ENCODE assay signal across 7 cellular contexts in genomic region chrX:91639230-91639629, GRCh38.
DNase-seq lines count a peak whose midpoint lies in the region; ATAC-seq, FAIRE-seq and TF ChIP-seq lines count a peak whose summit lies in the region.
"Not testable (repeated sequence)": the region's sequence is repeated elsewhere in the genome, so short reads cannot be mapped to it uniquely, and the experiment has no call there.

No MANE protein-coding gene starts in this region.

- not testable (repeated sequence) for H3K79me2 ChIP-seq in PC-3 (ENCODE audit: low read length); keratinocyte (ENCODE audit: control insufficient read depth, insufficient read depth, low read length)

- H3K36me3 ChIP-seq in PC-3 (ENCODE audit: low read depth, low read length); endodermal cell (ENCODE audit: control insufficient read depth, insufficient read depth, low read length); keratinocyte (ENCODE audit: control insufficient read depth in 2 of 2, extremely low read depth in 1 of 2, insufficient read depth in 2 of 2, low read length in 2 of 2): not testable (repeated sequence)

- H3K4me3 Mint-ChIP-seq in WTC11, endodermal cell, nephron progenitor cell: not testable (repeated sequence)

- not testable (repeated sequence) for H3K27ac Mint-ChIP-seq in WTC11, endodermal cell, nephron progenitor cell

- not testable (repeated sequence) for H3K27me3 Mint-ChIP-seq in WTC11 (ENCODE audit: low read depth); endodermal cell (ENCODE audit: insufficient read depth); nephron progenitor cell (ENCODE audit: low read depth, poor library complexity)

- WGBS in A549 (ENCODE audit: missing lambda C conversion rate) = 0% methylated on average over 1 of the region's 1 CpG
- WGBS in endodermal cell (ENCODE audit: insufficient coverage in 1 of 2, insufficient read length in 1 of 2), 2 experiments = no CpG with 5 or more reads among the region's 1 CpG

- dilution Hi-C loops in keratinocyte (cut with MboI; ENCODE audit: extremely low pct_ligation_motif_present, low sequenced_read_pairs) = not testable (repeated sequence)

- H3K27me3 ChIP-seq in PC-3 (ENCODE audit: low read length); endodermal cell (ENCODE audit: control insufficient read depth, insufficient read depth, low read length, poor library complexity, severe bottlenecking); keratinocyte (ENCODE audit: control insufficient read depth, extremely low read depth, insufficient read depth, low read length): not testable (repeated sequence)

- TF ChIP-seq CTCF in A549 (IDR thresholded peaks at IDR 0.05); PC-3 (conservative IDR thresholded peaks at IDR 0.05; ENCODE audit: low read depth, low read length); WTC11 (IDR thresholded peaks at IDR 0.05); keratinocyte (optimal IDR thresholded peaks at IDR 0.05 in 1 of 3, IDR thresholded peaks at IDR 0.05 in 1 of 3, conservative IDR thresholded peaks at IDR 0.05 in 1 of 3; ENCODE audit: extremely low read depth in 1 of 3, insufficient read depth in 2 of 3, low read length in 3 of 3): not testable (repeated sequence)
- TF ChIP-seq CTCF in endodermal cell (conservative IDR thresholded peaks at IDR 0.05) = peak; percentile 56
- peak; percentile 7 for TF ChIP-seq CTCF in nephron progenitor cell (IDR thresholded peaks at IDR 0.05)

- not testable (repeated sequence) for H3K4me1 ChIP-seq in A549; PC-3 (ENCODE audit: insufficient read depth, low read length); endodermal cell (ENCODE audit: control insufficient read depth, insufficient read depth, low read length); keratinocyte (ENCODE audit: control insufficient read depth, extremely low read depth, insufficient read depth, low read length)

- not testable (repeated sequence) for ATAC-seq in A549
- ATAC-seq in PC-3 (peak; percentile 42; the same call in 1 of the 2 replicates), WTC11 (peak; percentile 60)

- intact Hi-C loops in PC-3 (cut with micrococcal nuclease) = not testable (repeated sequence)

- DNase-seq in A549 (ENCODE audit: low read depth in 1 of 2, low spot score in 1 of 2); GM12892 (ENCODE audit: insufficient read length); PC-3; WTC11 (ENCODE audit: low spot score); endodermal cell; keratinocyte (ENCODE audit: low read depth, low spot score); nephron progenitor cell: not testable (repeated sequence)

- not testable (repeated sequence) for BruUV-seq in PC-3 (replicated peaks; lab: Mats Ljungman, UMichigan)

- H4K20me1 ChIP-seq in PC-3 (ENCODE audit: low read length); keratinocyte (ENCODE audit: control insufficient read depth, extremely low read depth, insufficient read depth, low read length): not testable (repeated sequence)

- not testable (repeated sequence) for H3K27ac ChIP-seq in A549; PC-3 (ENCODE audit: low read length); endodermal cell (ENCODE audit: low read depth, low read length); keratinocyte (ENCODE audit: control insufficient read depth, insufficient read depth, low read length)

- not testable (repeated sequence) for TF ChIP-seq POLR2A in A549 (IDR thresholded peaks at IDR 0.05; ENCODE audit: low read length); GM12892 (IDR thresholded peaks at IDR 0.05; ENCODE audit: low read depth, low read length)

- FAIRE-seq in A549 (lab: Jason Lieb, UNC) (peak; percentile 96), GM12892 (lab: Jason Lieb, UNC) (peak; percentile 75), keratinocyte (lab: Jason Lieb, UNC) (peak; percentile 17)

- not testable (repeated sequence) for H3K9me3 ChIP-seq in A549; PC-3 (ENCODE audit: low read length); endodermal cell (ENCODE audit: control insufficient read depth, low read length); keratinocyte (ENCODE audit: control insufficient read depth, low read depth, low read length)

- POLR2A ChIA-PET in A549 (lab: Yijun Ruan, JAX); PC-3 (lab: Charles Lee; ENCODE audit: unreplicated experiment); WTC11 (lab: Charles Lee): not testable (repeated sequence)

- not testable (repeated sequence) for H3K36me3 Mint-ChIP-seq in WTC11; endodermal cell (ENCODE audit: low read depth); nephron progenitor cell (ENCODE audit: low read depth)

- H3K9me1 ChIP-seq in keratinocyte (ENCODE audit: control insufficient read depth, extremely low read depth, insufficient read depth, low read length) = not testable (repeated sequence)

- not testable (repeated sequence) for H3K4me1 Mint-ChIP-seq in WTC11, endodermal cell, nephron progenitor cell

- CTCF ChIA-PET in A549 (lab: Yijun Ruan, JAX); PC-3 (lab: Charles Lee); WTC11 (lab: Charles Lee): not testable (repeated sequence)

- not testable (repeated sequence) for TF ChIP-seq EP300 in A549 (IDR thresholded peaks at IDR 0.05)

- H2AFZ ChIP-seq in PC-3 (ENCODE audit: low read length); keratinocyte (ENCODE audit: control insufficient read depth, low read length): not testable (repeated sequence)

- H3K9ac ChIP-seq in PC-3 (ENCODE audit: low read length); endodermal cell (ENCODE audit: extremely low read depth, low read length, poor library complexity, severe bottlenecking); keratinocyte (ENCODE audit: control insufficient read depth, extremely low read depth, insufficient read depth, low read length): not testable (repeated sequence)

- not testable (repeated sequence) for H3K9me3 Mint-ChIP-seq in WTC11, endodermal cell, nephron progenitor cell

- TF ChIP-seq RAD21 in A549 (conservative IDR thresholded peaks at IDR 0.05 in 1 of 2, IDR thresholded peaks at IDR 0.05 in 1 of 2) = not testable (repeated sequence)

- H3F3A ChIP-seq in PC-3 (ENCODE audit: low read length, unreplicated experiment) = not testable (repeated sequence)

- H3K9me2 ChIP-seq in PC-3 (replicated peaks; ENCODE audit: low read length) = not testable (repeated sequence)

- not testable (repeated sequence) for H3K4me2 ChIP-seq in A549; PC-3 (ENCODE audit: low read length); keratinocyte (ENCODE audit: control insufficient read depth, extremely low read depth, insufficient read depth, low read depth, low read length)

- H3K4me3 ChIP-seq in A549; PC-3 (ENCODE audit: low read length); endodermal cell (ENCODE audit: low read length); keratinocyte (ENCODE audit: control insufficient read depth in 2 of 3, extremely low read depth in 1 of 3, insufficient read depth in 2 of 3, low read depth in 1 of 3, low read length in 3 of 3): not testable (repeated sequence)
